Comparison of ENCODE assay signal across 30 cellular contexts in genomic region chr13:51807041-51807440, GRCh38. TPM values are rescaled to one million over a fixed set of nuclear protein-coding genes. Genes with fewer than 3 reads are reported as not detected.
DNase-seq lines count a peak whose midpoint lies in the region; ATAC-seq and TF ChIP-seq lines count a peak whose summit lies in the region.
"Had no signal": no experiment of that assay in that cellular context is flagged by ENCODE, and none has a peak within 500 bp of the region (broad histone marks: within the 10 kb centered on the region; RNA-seq: fewer than 3 reads in every experiment).

No MANE protein-coding gene starts in this region.

- H3K27ac ChIP-seq in CD4-positive, alpha-beta T cell (ENCODE audit: low read depth, low read length), result no peak overlapping the region
- no peak overlapping the region for H3K27ac ChIP-seq in CD8-positive, alpha-beta T cell (ENCODE audit: low read depth, low read length)
- no peak overlapping the region for H3K27ac ChIP-seq in foreskin keratinocyte
- H3K27ac ChIP-seq: colonic mucosa, GM23248, hepatocyte, PC-9, uterus, VCaP had no signal

- no peak for ATAC-seq in CD4-positive, alpha-beta T cell (ENCODE audit: poor library complexity)
- no peak for ATAC-seq in CD8-positive, alpha-beta T cell
- no peak for ATAC-seq in HG03108 (IDR thresholded peaks at IDR 0.05; ENCODE audit: unreplicated experiment)
- no peak for ATAC-seq in foreskin keratinocyte
- ATAC-seq: esophagus mucosa, GM12878, sciatic nerve had no signal

- no peaks in the 10 kb centered on the region for H3K27me3 Mint-ChIP-seq in CD4-positive, alpha-beta T cell
- no peaks in the 10 kb centered on the region for H3K27me3 Mint-ChIP-seq in CD8-positive, alpha-beta T cell (ENCODE audit: low read depth)
- H3K27me3 Mint-ChIP-seq in dendritic cell treated with granulocyte-macrophage colony-stimulating factor and Interleukin-4, amounts not matched to agents 40 ng/mL and 50 ng/mL, for 4 days, result peaks cover 3% of the 10 kb centered on the region
- H3K27me3 Mint-ChIP-seq in nephron progenitor cell (ENCODE audit: low read depth, poor library complexity), result peaks cover 5% of the 10 kb centered on the region
- H3K27me3 Mint-ChIP-seq: activated CD4-positive, alpha-beta T cell treated with anti-CD3 and anti-CD28 coated beads, Interleukin-2, amount 10 ng/mL, durations not matched to agents 24 days and 14 days; naive B cell; progenitor cell of endocrine pancreas had no signal

- CTCF ChIA-PET in CD4-positive, alpha-beta T cell (lab: Charles Lee), result interaction anchor here (1.6 kb wide), 1 partner anchor 10 kb away, joined by 5 read pairs; no protein-coding TSS in a partner anchor
- CTCF ChIA-PET in CD8-positive, alpha-beta T cell (lab: Charles Lee), result interaction anchor here (1.1 to 7.5 kb wide), 5 partner anchors 8 to 26 kb away, joined by 3 to 74 read pairs (median 7); no protein-coding TSS in a partner anchor

- no peaks in the 10 kb centered on the region for H3K9me3 Mint-ChIP-seq in CD4-positive, alpha-beta T cell
- no peaks in the 10 kb centered on the region for H3K9me3 Mint-ChIP-seq in CD8-positive, alpha-beta T cell
- H3K9me3 Mint-ChIP-seq in dendritic cell treated with granulocyte-macrophage colony-stimulating factor and Interleukin-4, amounts not matched to agents 40 ng/mL and 50 ng/mL, for 4 days, result no peaks in the 10 kb centered on the region
- no peaks in the 10 kb centered on the region for H3K9me3 Mint-ChIP-seq in nephron progenitor cell
- H3K9me3 Mint-ChIP-seq: activated CD4-positive, alpha-beta T cell treated with anti-CD3 and anti-CD28 coated beads, Interleukin-2, amount 10 ng/mL, durations not matched to agents 24 days and 14 days; activated naive CD4-positive, alpha-beta T cell treated with anti-CD3 and anti-CD28 coated beads for 36 hours; HFFc6; mesothelial cell of epicardium had no signal

- intact Hi-C loops in CD4-positive, alpha-beta T cell (cut with DNase I, micrococcal nuclease), result loop anchor here in 1 of 2 experiments (5.0 kb wide), 1 partner anchor 35 kb away; no protein-coding TSS in a partner anchor
- intact Hi-C loops in CD8-positive, alpha-beta T cell (cut with DNase I, micrococcal nuclease), result loop anchor here (10.0 kb wide), 1 partner anchor 1682 kb away; no protein-coding TSS in a partner anchor
- intact Hi-C loops in dendritic cell treated with granulocyte-macrophage colony-stimulating factor and Interleukin-4, amounts not matched to agents 40 ng/mL and 50 ng/mL, for 4 days (cut with micrococcal nuclease), result no loop called here

- no peak for DNase-seq in CD4-positive, alpha-beta T cell
- no peak for DNase-seq in CD8-positive, alpha-beta T cell
- DNase-seq in nephron progenitor cell (no peak), foreskin fibroblast (no peak), foreskin keratinocyte (no peak)
- DNase-seq: activated CD4-positive, alpha-beta T cell treated with anti-CD3 and anti-CD28 coated beads, Interleukin-2, amount 10 ng/mL, durations not matched to agents 24 days and 14 days; activated naive CD4-positive, alpha-beta T cell treated with anti-CD3 and anti-CD28 coated beads for 36 hours; colonic mucosa; naive B cell; NCI-H187; NCI-H510A; PC-9; Right ventricle myocardium superior; stimulated activated CD4-positive, alpha-beta T cell treated with anti-CD3 and anti-CD28 coated beads, Interleukin-12 subunit alpha, Interleukin-12 subunit beta, amount 100 ng/mL, for 4 hours; stimulated activated CD4-positive, alpha-beta T cell treated with anti-CD3 and anti-CD28 coated beads, Interleukin-4, amount 100 ng/mL, for 1 hour; uterus had no signal

- H3K27me3 ChIP-seq in CD4-positive, alpha-beta T cell (ENCODE audit: control insufficient read depth, insufficient read depth, low read length), result no peaks in the 10 kb centered on the region
- H3K27me3 ChIP-seq in CD8-positive, alpha-beta T cell (ENCODE audit: insufficient read depth, low read length), result no peaks in the 10 kb centered on the region
- no peaks in the 10 kb centered on the region for H3K27me3 ChIP-seq in foreskin keratinocyte
- H3K27me3 ChIP-seq: colonic mucosa, hepatocyte, uterus had no signal

- H3K9me3 ChIP-seq in CD4-positive, alpha-beta T cell (ENCODE audit: control insufficient read depth, low read length), result no peaks in the 10 kb centered on the region
- no peaks in the 10 kb centered on the region for H3K9me3 ChIP-seq in CD8-positive, alpha-beta T cell (ENCODE audit: low read length)
- H3K9me3 ChIP-seq: colonic mucosa, uterus had no signal

- H3K27ac Mint-ChIP-seq in CD4-positive, alpha-beta T cell, result peak overlapping the region; percentile 99
- H3K27ac Mint-ChIP-seq in CD8-positive, alpha-beta T cell, result peak overlapping the region; percentile 100
- peak overlapping the region; percentile 41 for H3K27ac Mint-ChIP-seq in dendritic cell treated with granulocyte-macrophage colony-stimulating factor and Interleukin-4, amounts not matched to agents 40 ng/mL and 50 ng/mL, for 4 days
- peak overlapping the region; percentile 6 for H3K27ac Mint-ChIP-seq in nephron progenitor cell
- H3K27ac Mint-ChIP-seq: activated CD4-positive, alpha-beta T cell treated with anti-CD3 and anti-CD28 coated beads, Interleukin-2, amount 10 ng/mL, durations not matched to agents 24 days and 14 days; activated naive CD4-positive, alpha-beta T cell treated with anti-CD3 and anti-CD28 coated beads for 36 hours; HFFc6; mesothelial cell of epicardium; progenitor cell of endocrine pancreas had no signal

- no peak overlapping the region for H3K4me3 ChIP-seq in CD8-positive, alpha-beta T cell (ENCODE audit: low read depth, low read length)
- no peak overlapping the region for H3K4me3 ChIP-seq in foreskin fibroblast (ENCODE audit: low read depth in 1 of 2, low read length in 2 of 2)
- H3K4me3 ChIP-seq: colonic mucosa, GM12878, GM23248, hepatocyte, PC-9, uterus had no signal

- H3K36me3 ChIP-seq in CD8-positive, alpha-beta T cell (ENCODE audit: insufficient read depth, low read length), result peaks cover 18% of the 10 kb centered on the region
- H3K36me3 ChIP-seq: colonic mucosa, uterus had no signal

- H3K4me1 ChIP-seq in CD8-positive, alpha-beta T cell (ENCODE audit: insufficient read depth, low read length), result peaks cover 38% of the 10 kb centered on the region
- H3K4me1 ChIP-seq in foreskin keratinocyte, result no peaks in the 10 kb centered on the region

- H3K4me3 Mint-ChIP-seq in CD4-positive, alpha-beta T cell, result no peak overlapping the region
- H3K4me3 Mint-ChIP-seq in CD8-positive, alpha-beta T cell, result no peak overlapping the region
- H3K4me3 Mint-ChIP-seq in dendritic cell treated with granulocyte-macrophage colony-stimulating factor and Interleukin-4, amounts not matched to agents 40 ng/mL and 50 ng/mL, for 4 days, result no peak overlapping the region
- H3K4me3 Mint-ChIP-seq in nephron progenitor cell, result no peak overlapping the region
- H3K4me3 Mint-ChIP-seq: activated CD4-positive, alpha-beta T cell treated with anti-CD3 and anti-CD28 coated beads, Interleukin-2, amount 10 ng/mL, durations not matched to agents 24 days and 14 days; activated naive CD4-positive, alpha-beta T cell treated with anti-CD3 and anti-CD28 coated beads for 36 hours; HFFc6; mesothelial cell of epicardium had no signal

- peaks cover 60% of the 10 kb centered on the region for H3K4me1 Mint-ChIP-seq in CD4-positive, alpha-beta T cell (ENCODE audit: low read depth)
- peaks cover 54% of the 10 kb centered on the region for H3K4me1 Mint-ChIP-seq in CD8-positive, alpha-beta T cell (ENCODE audit: low read depth)
- peaks cover 48% of the 10 kb centered on the region for H3K4me1 Mint-ChIP-seq in dendritic cell treated with granulocyte-macrophage colony-stimulating factor and Interleukin-4, amounts not matched to agents 40 ng/mL and 50 ng/mL, for 4 days (ENCODE audit: low read depth)
- H3K4me1 Mint-ChIP-seq in nephron progenitor cell, result peaks cover 41% of the 10 kb centered on the region

- peaks cover 53% of the 10 kb centered on the region for H3K36me3 Mint-ChIP-seq in CD4-positive, alpha-beta T cell (ENCODE audit: low read depth)
- H3K36me3 Mint-ChIP-seq in CD8-positive, alpha-beta T cell, result peaks cover 46% of the 10 kb centered on the region
- no peaks in the 10 kb centered on the region for H3K36me3 Mint-ChIP-seq in dendritic cell treated with granulocyte-macrophage colony-stimulating factor and Interleukin-4, amounts not matched to agents 40 ng/mL and 50 ng/mL, for 4 days (ENCODE audit: low read depth)
- no peaks in the 10 kb centered on the region for H3K36me3 Mint-ChIP-seq in nephron progenitor cell (ENCODE audit: low read depth)
- H3K36me3 Mint-ChIP-seq: naive B cell had no signal

- TF ChIP-seq CTCF in CD4-positive, alpha-beta T cell (IDR thresholded peaks at IDR 0.05), result no peak
- TF ChIP-seq CTCF in CD8-positive, alpha-beta T cell (IDR thresholded peaks at IDR 0.05), result no peak
- TF ChIP-seq CTCF in nephron progenitor cell (IDR thresholded peaks at IDR 0.05) (no peak), foreskin fibroblast (IDR thresholded peaks at IDR 0.05; ENCODE audit: low read depth, low read length) (no peak), foreskin keratinocyte (conservative IDR thresholded peaks at IDR 0.05) (no peak)

- POLR2A ChIA-PET in CD4-positive, alpha-beta T cell (lab: Charles Lee), result interaction anchor here (0.7 to 4.2 kb wide), 6 partner anchors 8 to 354 kb away, joined by 4 to 42 read pairs (median 16); partner anchors contain the start of gene INTS6
- POLR2A ChIA-PET in CD8-positive, alpha-beta T cell (lab: Charles Lee), result interaction anchor here (2.9 to 11.3 kb wide), 2 partner anchors 18 to 354 kb away, joined by 16 to 143 read pairs; partner anchors contain the start of gene INTS6

RNA-seq across cellular contexts. Expression of gene DHRS12, which starts 3.1 kb away (rescaled TPM):
- total RNA-seq in CD4-positive, alpha-beta T cell, result 10 to 100 TPM in 1 of 2 experiments, 1 to 10 TPM in 1; 10.0 to 14.8 TPM
- total RNA-seq in CD8-positive, alpha-beta T cell, result 10 to 100 TPM; 13.4 to 14.1 TPM
- total RNA-seq in foreskin keratinocyte, result 2.2 and 2.6 TPM in 2 replicates
- 4.7 and 5.0 TPM in 2 replicates for polyA plus RNA-seq in foreskin keratinocyte

RNA-seq across cellular contexts. Expression of gene TMEM272, which starts 37.9 kb away (rescaled TPM):
- 1 to 10 TPM; 2.7 to 2.8 TPM for total RNA-seq in CD4-positive, alpha-beta T cell
- 1 to 10 TPM; 1.1 to 1.7 TPM for total RNA-seq in CD8-positive, alpha-beta T cell
- not detected in 2 replicates for total RNA-seq in foreskin keratinocyte
- polyA plus RNA-seq in foreskin keratinocyte, result not detected in 2 replicates
- total RNA-seq: bronchial epithelial cell, esophagus mucosa, GM12878, GM23248, HFFc6, PC-9 had no signal
- polyA plus RNA-seq: GM23248 had no signal

RNA-seq across cellular contexts. Expression of gene CCDC70, which starts 54.7 kb away (rescaled TPM):
- not detected for total RNA-seq in CD4-positive, alpha-beta T cell
- not detected for total RNA-seq in CD8-positive, alpha-beta T cell
- total RNA-seq in foreskin keratinocyte, result not detected in 2 replicates
- polyA plus RNA-seq in foreskin keratinocyte, result not detected in 2 replicates
- total RNA-seq: activated CD4-positive, alpha-beta T cell treated with anti-CD3 and anti-CD28 coated beads, Interleukin-2, amount 10 ng/mL, durations not matched to agents 24 days and 14 days; activated naive CD4-positive, alpha-beta T cell treated with anti-CD3 and anti-CD28 coated beads for 36 hours; bronchial epithelial cell; colonic mucosa; esophagus mucosa; frontal cortex; GM12878; GM23248; hepatocyte; HFFc6; mesothelial cell of epicardium; PC-9; progenitor cell of endocrine pancreas; Right ventricle myocardium superior; sciatic nerve; temporal lobe; uterus had no signal
- polyA plus RNA-seq: GM12878, GM23248, hepatocyte had no signal

Comparison
In these comparisons a context has a peak if more than half of its experiments do, and no peak if none do; other contexts are left out.
1. H3K27ac Mint-ChIP-seq: peak in every context shown above with its lines; median percentile 100 in CD8-positive, alpha-beta T cell; 99 in CD4-positive, alpha-beta T cell; 41 in dendritic cell treated with granulocyte-macrophage colony-stimulating factor and Interleukin-4, amounts not matched to agents 40 ng/mL and 50 ng/mL, for 4 days; 6 in nephron progenitor cell.